Comparison of ENCODE assay signal across 1 cellular context in genomic region chr16:81214745-81215166, GRCh38.
TF ChIP-seq lines count a peak whose summit lies in the region.

No MANE protein-coding gene starts in this region.

TF ChIP-seq in HepG2, 621 proteins besides CTCF, POLR2A, EP300 and RAD21 (continued from another document and continues in another):
- TF ChIP-seq REST (IDR thresholded peaks at IDR 0.05; ENCODE audit: borderline replicate concordance in 1 of 2, low read depth in 1 of 2, low read length in 2 of 2): no peak
- TF ChIP-seq CENPT (CRISPR knock-in tag; IDR thresholded peaks at IDR 0.05; ENCODE audit: low read depth): no peak
- TF ChIP-seq PHF5A (CRISPR knock-in tag; IDR thresholded peaks at IDR 0.05; ENCODE audit: low read depth, unreplicated experiment): no peak
- TF ChIP-seq NR3C1 (CRISPR knock-in tag; IDR thresholded peaks at IDR 0.05): no peak
- no peak for TF ChIP-seq MXD1 (CRISPR knock-in tag; IDR thresholded peaks at IDR 0.05)
- TF ChIP-seq ZNF713 (CRISPR knock-in tag; IDR thresholded peaks at IDR 0.05): no peak
- TF ChIP-seq ZNF292 (CRISPR knock-in tag; IDR thresholded peaks at IDR 0.05; ENCODE audit: borderline replicate concordance, low read depth): peak; percentile 18; the same call in 1 of the 2 replicates
- no peak for TF ChIP-seq CHD2 (IDR thresholded peaks at IDR 0.05; ENCODE audit: low read depth, low read length)
- no peak for TF ChIP-seq MED13 (CRISPR knock-in tag; IDR thresholded peaks at IDR 0.05)
- no peak for TF ChIP-seq TCF7 (IDR thresholded peaks at IDR 0.05; ENCODE audit: low read depth)
- TF ChIP-seq ZBTB10 (CRISPR knock-in tag; IDR thresholded peaks at IDR 0.05; ENCODE audit: borderline replicate concordance): no peak
- TF ChIP-seq ZNF580 (CRISPR knock-in tag; IDR thresholded peaks at IDR 0.05; ENCODE audit: borderline replicate concordance, low read depth): no peak
- TF ChIP-seq ZNF704 (CRISPR knock-in tag; IDR thresholded peaks at IDR 0.05; ENCODE audit: borderline replicate concordance): no peak
- TF ChIP-seq PHF20 (CRISPR knock-in tag; IDR thresholded peaks at IDR 0.05): no peak
- no peak for TF ChIP-seq ZNF720 (CRISPR knock-in tag; IDR thresholded peaks at IDR 0.05)
- TF ChIP-seq ZNF619 (CRISPR knock-in tag; IDR thresholded peaks at IDR 0.05): no peak
- no peak for TF ChIP-seq ZNF589 (CRISPR knock-in tag; conservative IDR thresholded peaks at IDR 0.05)
- peak; percentile 85 for TF ChIP-seq TEAD3 (CRISPR knock-in tag; optimal IDR thresholded peaks at IDR 0.05; ENCODE audit: borderline replicate concordance)
- no peak for TF ChIP-seq RFX3 (CRISPR knock-in tag; IDR thresholded peaks at IDR 0.05)
- TF ChIP-seq PHB2 (IDR thresholded peaks at IDR 0.05; ENCODE audit: partially characterized antibody): no peak
- TF ChIP-seq PAF1 (CRISPR knock-in tag; IDR thresholded peaks at IDR 0.05): no peak
- no peak for TF ChIP-seq MED8 (CRISPR knock-in tag; IDR thresholded peaks at IDR 0.05; ENCODE audit: insufficient replicate concordance)
- no peak for TF ChIP-seq CENPX (CRISPR knock-in tag; IDR thresholded peaks at IDR 0.05)
- no peak for TF ChIP-seq FOXA1 (IDR thresholded peaks at IDR 0.05)
- no peak for TF ChIP-seq FOXA1 (CRISPR knock-in tag; IDR thresholded peaks at IDR 0.05)
- TF ChIP-seq DRAP1 (CRISPR knock-in tag; IDR thresholded peaks at IDR 0.05): no peak
- no peak for TF ChIP-seq MTA3 (CRISPR knock-in tag; IDR thresholded peaks at IDR 0.05)
- no peak for TF ChIP-seq GMEB1 (CRISPR knock-in tag; IDR thresholded peaks at IDR 0.05; ENCODE audit: borderline replicate concordance)
- TF ChIP-seq NFIB (CRISPR knock-in tag; IDR thresholded peaks at IDR 0.05; ENCODE audit: borderline replicate concordance): no peak
- no peak for TF ChIP-seq ZNF234 (CRISPR knock-in tag; conservative IDR thresholded peaks at IDR 0.05)
- no peak for TF ChIP-seq PREB (CRISPR knock-in tag; IDR thresholded peaks at IDR 0.05)
- no peak for TF ChIP-seq TEF (CRISPR knock-in tag; IDR thresholded peaks at IDR 0.05)
- no peak for TF ChIP-seq PHF21A (CRISPR knock-in tag; IDR thresholded peaks at IDR 0.05)
- no peak for TF ChIP-seq ZNF335 (CRISPR knock-in tag; IDR thresholded peaks at IDR 0.05)
- no peak for TF ChIP-seq ZNF839 (CRISPR knock-in tag; IDR thresholded peaks at IDR 0.05; ENCODE audit: borderline replicate concordance)
- TF ChIP-seq ZNF224 (CRISPR knock-in tag; IDR thresholded peaks at IDR 0.05): no peak
- TF ChIP-seq MATR3 (CRISPR knock-in tag; IDR thresholded peaks at IDR 0.05): no peak
- no peak for TF ChIP-seq NFATC3 (CRISPR knock-in tag; IDR thresholded peaks at IDR 0.05)
- TF ChIP-seq ZNF792 (CRISPR knock-in tag; IDR thresholded peaks at IDR 0.05): no peak
- no peak for TF ChIP-seq ZNF350 (CRISPR knock-in tag; IDR thresholded peaks at IDR 0.05; ENCODE audit: borderline replicate concordance, low read depth)
- no peak for TF ChIP-seq CEBPZ (IDR thresholded peaks at IDR 0.05; ENCODE audit: low read length)
- TF ChIP-seq ZNF337 (CRISPR knock-in tag; IDR thresholded peaks at IDR 0.05; ENCODE audit: borderline replicate concordance, low read depth): no peak
- no peak for TF ChIP-seq CREB3 (CRISPR knock-in tag; IDR thresholded peaks at IDR 0.05)
- no peak for TF ChIP-seq BCLAF1 (IDR thresholded peaks at IDR 0.05)
